ENCODE assay signal across 2 cellular contexts in the genomic region with DNA sequence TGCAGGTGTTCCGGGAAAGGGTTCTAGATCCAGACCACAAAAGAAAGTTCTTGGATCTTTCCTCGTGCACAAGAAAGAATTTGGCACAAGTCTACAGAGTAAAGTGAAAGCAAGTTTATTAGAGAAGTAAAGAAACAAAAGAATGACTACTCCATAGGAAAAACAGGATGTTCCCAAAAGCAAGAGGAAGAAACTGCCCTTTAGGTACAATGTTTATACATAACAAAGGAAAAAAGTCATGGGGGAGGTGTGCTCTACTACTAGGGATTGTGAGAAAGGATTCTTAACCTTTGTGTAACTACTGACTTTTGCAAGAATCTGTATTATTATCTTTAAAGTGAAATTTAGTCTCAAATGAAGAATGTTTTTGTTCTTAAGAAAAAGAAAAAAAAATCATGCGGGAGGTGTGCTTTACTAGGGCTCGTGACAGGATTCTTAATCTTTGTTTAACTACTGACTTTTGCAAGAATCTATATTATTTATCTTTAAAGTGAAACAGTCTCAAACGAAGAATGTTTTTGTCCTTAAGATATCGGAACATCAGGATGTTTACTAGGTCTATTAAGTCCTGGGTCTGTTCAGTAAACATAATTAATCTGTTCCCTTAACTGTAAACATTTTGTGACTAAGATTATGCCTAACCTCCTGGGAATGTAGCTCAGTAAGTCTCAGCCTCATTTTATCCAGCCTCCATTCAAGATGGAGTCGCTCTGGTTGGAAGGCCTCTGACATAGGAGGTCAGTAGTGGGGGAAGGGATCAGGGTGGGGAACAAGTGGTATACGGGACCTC.
A peak's percentile ranks its signal among the peaks of the same experiment; 100 is the strongest.
TF ChIP-seq lines count a peak whose summit lies in the region.

No MANE protein-coding gene starts in this region.

TF ChIP-seq in A549, 52 proteins besides CTCF, POLR2A, EP300 and RAD21:
- TF ChIP-seq CBX8 (IDR thresholded peaks at IDR 0.05) (no peak), HOXB13 (CRISPR knock-in tag; IDR thresholded peaks at IDR 0.05; ENCODE audit: low read depth) (no peak), CEBPB (IDR thresholded peaks at IDR 0.05) (no peak), HOXA7 (CRISPR knock-in tag; IDR thresholded peaks at IDR 0.05) (no peak), RARB (CRISPR knock-in tag; IDR thresholded peaks at IDR 0.05) (no peak), SMC3 (IDR thresholded peaks at IDR 0.05) (no peak), KDM1A (IDR thresholded peaks at IDR 0.05; ENCODE audit: low read depth) (no peak), ATOH8 (CRISPR knock-in tag; IDR thresholded peaks at IDR 0.05; ENCODE audit: low read depth) (no peak), RNF2 (IDR thresholded peaks at IDR 0.05; ENCODE audit: borderline replicate concordance, low read depth) (no peak), ZNF302 (CRISPR knock-in tag; IDR thresholded peaks at IDR 0.05) (no peak), HES2 (IDR thresholded peaks at IDR 0.05) (no peak), NPAS2 (CRISPR knock-in tag; IDR thresholded peaks at IDR 0.05; ENCODE audit: borderline replicate concordance) (no peak), ZFP36 (IDR thresholded peaks at IDR 0.05; ENCODE audit: borderline replicate concordance, partially characterized antibody) (no peak)
TF ChIP-seq in A549: peak in this region for 0.

TF ChIP-seq in H1, 55 proteins besides CTCF, POLR2A, EP300 and RAD21:
- TF ChIP-seq SP1 (IDR thresholded peaks at IDR 0.05; ENCODE audit: low read depth, low read length) (0 out of 2 replicates have a peak, but pooled peaks have one; percentile 12), BCL11A (IDR thresholded peaks at IDR 0.05; ENCODE audit: low read depth in 2 of 2, low read length in 2 of 2) (no peak), YY1 (IDR thresholded peaks at IDR 0.05; ENCODE audit: low read depth, low read length) (peak; percentile 21; the same call in 1 of the 2 replicates)
